Comparison of ENCODE assay signal across 1 cellular context in genomic region chr13:40442191-40442590, GRCh38.
TF ChIP-seq lines count a peak whose summit lies in the region.

No MANE protein-coding gene starts in this region.

TF ChIP-seq in HepG2, 621 proteins besides CTCF, POLR2A, EP300 and RAD21 (continued from another document):
- TF ChIP-seq HBP1 (CRISPR knock-in tag; IDR thresholded peaks at IDR 0.05; ENCODE audit: low read depth) (no peak), ZNF607 (CRISPR knock-in tag; IDR thresholded peaks at IDR 0.05; ENCODE audit: borderline replicate concordance) (no peak), ELK4 (CRISPR knock-in tag; IDR thresholded peaks at IDR 0.05; ENCODE audit: borderline replicate concordance) (no peak), ZNF556 (CRISPR knock-in tag; IDR thresholded peaks at IDR 0.05; ENCODE audit: borderline replicate concordance) (no peak), HMGA1 (CRISPR knock-in tag; conservative IDR thresholded peaks at IDR 0.05) (no peak), POLR2AphosphoS2 (IDR thresholded peaks at IDR 0.05; ENCODE audit: low read depth, low read length) (no peak), MAF1 (CRISPR knock-in tag; IDR thresholded peaks at IDR 0.05; ENCODE audit: borderline replicate concordance) (no peak), CBX5 (CRISPR knock-in tag; IDR thresholded peaks at IDR 0.05; ENCODE audit: borderline replicate concordance) (no peak), E2F1 (CRISPR knock-in tag; IDR thresholded peaks at IDR 0.05) (no peak), ZBTB20 (CRISPR knock-in tag; IDR thresholded peaks at IDR 0.05; ENCODE audit: borderline replicate concordance, low read depth) (no peak), ZNF205 (CRISPR knock-in tag; IDR thresholded peaks at IDR 0.05) (no peak), NCOA2 (CRISPR knock-in tag; IDR thresholded peaks at IDR 0.05) (no peak), ZNF709 (CRISPR knock-in tag; IDR thresholded peaks at IDR 0.05) (no peak), ZNF136 (CRISPR knock-in tag; IDR thresholded peaks at IDR 0.05; ENCODE audit: low read depth) (no peak), POLR2AphosphoS5 (IDR thresholded peaks at IDR 0.05; ENCODE audit: low read depth, low read length) (no peak)
